20 cellular contexts compared by ENCODE assay signal in the genomic region with DNA sequence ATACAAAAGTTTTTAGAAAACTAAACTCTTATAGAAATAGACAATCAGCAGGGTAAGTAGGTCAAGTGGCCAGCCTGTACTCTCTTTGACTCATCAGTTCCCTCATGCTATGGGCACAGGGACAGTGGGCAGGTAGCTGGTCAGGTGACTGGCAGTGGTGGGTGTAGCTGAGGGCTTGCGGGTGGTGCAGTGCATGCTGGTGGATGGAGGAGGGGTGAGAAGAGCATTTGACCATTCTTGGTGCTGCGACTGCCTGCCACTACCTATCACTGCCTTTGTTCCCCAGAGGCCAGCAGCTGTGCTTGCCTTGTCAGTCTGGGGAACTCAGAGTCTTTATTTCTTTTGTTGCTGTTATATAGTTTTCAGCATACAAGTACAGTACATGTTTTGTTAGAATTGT.
"Had no signal": no experiment of that assay in that cellular context is flagged by ENCODE, and none has a peak within 500 bp of the region (broad histone marks: within the 10 kb centered on the region; RNA-seq: fewer than 3 reads in every experiment).

No MANE protein-coding gene starts in this region.

- DNase-seq: activated CD4-positive, alpha-beta T cell treated with anti-CD3 and anti-CD28 coated beads for 1 hour; activated CD8-positive, alpha-beta memory T cell treated with anti-CD3 and anti-CD28 coated beads for 24 hours; activated CD8-positive, alpha-beta memory T cell treated with anti-CD3 and anti-CD28 coated beads, Interleukin-2, amount 50 U/mL, for 48 hours; activated gamma-delta T cell treated with Interleukin-2 at 50 U/mL for 16 hours; effector CD4-positive, alpha-beta T cell; heart left ventricle; mesenchymal stem cell; naive thymus-derived CD4-positive, alpha-beta T cell; pancreas; right lobe of liver; small intestine; stimulated activated CD4-positive, alpha-beta T cell treated with anti-CD3 and anti-CD28 coated beads, Interleukin-15, amount 100 ng/mL, for 24 hours; stimulated activated CD4-positive, alpha-beta T cell treated with anti-CD3 and anti-CD28 coated beads, Interleukin-2, amount 100 ng/mL, for 48 hours; T-helper 1 cell; T-helper 9 cell had no signal

- H3K27me3 ChIP-seq: ascending aorta, heart left ventricle, pancreas, right lobe of liver had no signal

- H3K36me3 ChIP-seq: ascending aorta, heart left ventricle, pancreas, right lobe of liver, thoracic aorta had no signal

- ATAC-seq: naive thymus-derived CD4-positive, alpha-beta T cell; pancreas; stimulated activated memory B cell treated with anti-CD40 and anti-IgM and Interleukin-4, amounts not matched to agents 10 μg/mL and 1 μg/mL and 100 μg/mL, for 72 hours had no signal

- H3K27ac ChIP-seq: ascending aorta, coronary artery, heart left ventricle, pancreas, right lobe of liver had no signal

- H3K4me3 Mint-ChIP-seq: central memory CD8-positive, alpha-beta T cell; naive thymus-derived CD4-positive, alpha-beta T cell; stimulated activated memory B cell treated with anti-CD40 and anti-IgM and Interleukin-4, amounts not matched to agents 10 μg/mL and 1 μg/mL and 100 μg/mL, for 72 hours had no signal

- H3K9me3 ChIP-seq: pancreas, right lobe of liver had no signal

- H3K4me1 ChIP-seq: pancreas had no signal

- H3K27me3 Mint-ChIP-seq: central memory CD8-positive, alpha-beta T cell; naive thymus-derived CD4-positive, alpha-beta T cell; stimulated activated memory B cell treated with anti-CD40 and anti-IgM and Interleukin-4, amounts not matched to agents 10 μg/mL and 1 μg/mL and 100 μg/mL, for 72 hours had no signal

- H3K27ac Mint-ChIP-seq: stimulated activated memory B cell treated with anti-CD40 and anti-IgM and Interleukin-4, amounts not matched to agents 10 μg/mL and 1 μg/mL and 100 μg/mL, for 72 hours had no signal

- H3K4me3 ChIP-seq: ascending aorta, coronary artery, heart left ventricle, pancreas, right lobe of liver, thoracic aorta had no signal
